ENCODE assay signal across 1 cellular context in genomic region chr14:21059842-21060589, GRCh38.
TF ChIP-seq lines count a peak whose summit lies in the region.

No MANE protein-coding gene starts in this region.

TF ChIP-seq in HepG2, 621 proteins besides CTCF, POLR2A, EP300 and RAD21 (continues in another document):
- TF ChIP-seq GZF1 (CRISPR knock-in tag; IDR thresholded peaks at IDR 0.05) (peak; percentile 55; the same call in 1 of the 2 replicates), ZSCAN29 (CRISPR knock-in tag; conservative IDR thresholded peaks at IDR 0.05) (no peak), RNF219 (CRISPR knock-in tag; IDR thresholded peaks at IDR 0.05) (no peak), SOX6 (IDR thresholded peaks at IDR 0.05) (0 out of 2 replicates have a peak, but pooled peaks have one; percentile 16), SOX6 (CRISPR knock-in tag; IDR thresholded peaks at IDR 0.05) (no peak), TBX2 (CRISPR knock-in tag; IDR thresholded peaks at IDR 0.05; ENCODE audit: borderline replicate concordance) (0 out of 2 replicates have a peak, but pooled peaks have one; percentile 1), U2AF2 (IDR thresholded peaks at IDR 0.05; ENCODE audit: low read depth, low read length) (no peak), MEIS1 (CRISPR knock-in tag; IDR thresholded peaks at IDR 0.05; ENCODE audit: borderline replicate concordance) (peak; percentile 8; the same call in 1 of the 2 replicates), BCL3 (CRISPR knock-in tag; IDR thresholded peaks at IDR 0.05) (0 out of 2 replicates have a peak, but pooled peaks have one; percentile 22), HCFC1 (IDR thresholded peaks at IDR 0.05; ENCODE audit: low read depth, low read length) (no peak), ZBTB38 (CRISPR knock-in tag; IDR thresholded peaks at IDR 0.05) (peak; percentile 40; the same call in 1 of the 2 replicates), CHD4 (IDR thresholded peaks at IDR 0.05; ENCODE audit: borderline replicate concordance, low read length) (no peak), ZBTB40 (IDR thresholded peaks at IDR 0.05) (no peak), ZBTB40 (CRISPR knock-in tag; IDR thresholded peaks at IDR 0.05) (no peak), REST (IDR thresholded peaks at IDR 0.05; ENCODE audit: borderline replicate concordance in 1 of 2, low read depth in 1 of 2, low read length in 2 of 2) (no peak), SRF (IDR thresholded peaks at IDR 0.05; ENCODE audit: low read depth, low read length) (0 out of 2 replicates have a peak, but pooled peaks have one; percentile 15), ZSCAN25 (CRISPR knock-in tag; IDR thresholded peaks at IDR 0.05) (no peak), ZNF207 (IDR thresholded peaks at IDR 0.05; ENCODE audit: borderline replicate concordance) (no peak), ZBED4 (CRISPR knock-in tag; IDR thresholded peaks at IDR 0.05; ENCODE audit: borderline replicate concordance) (no peak), DMAP1 (CRISPR knock-in tag; IDR thresholded peaks at IDR 0.05) (no peak), KLF12 (CRISPR knock-in tag; IDR thresholded peaks at IDR 0.05; ENCODE audit: borderline replicate concordance) (no peak), ZNF598 (CRISPR knock-in tag; IDR thresholded peaks at IDR 0.05; ENCODE audit: borderline replicate concordance) (0 out of 2 replicates have a peak, but pooled peaks have one; percentile 8), ATF6 (CRISPR knock-in tag; conservative IDR thresholded peaks at IDR 0.05) (no peak), TRIM22 (IDR thresholded peaks at IDR 0.05) (0 out of 2 replicates have a peak, but pooled peaks have one; percentile 42)
